ENCODE assay signal across 15 cellular contexts in the genomic region with DNA sequence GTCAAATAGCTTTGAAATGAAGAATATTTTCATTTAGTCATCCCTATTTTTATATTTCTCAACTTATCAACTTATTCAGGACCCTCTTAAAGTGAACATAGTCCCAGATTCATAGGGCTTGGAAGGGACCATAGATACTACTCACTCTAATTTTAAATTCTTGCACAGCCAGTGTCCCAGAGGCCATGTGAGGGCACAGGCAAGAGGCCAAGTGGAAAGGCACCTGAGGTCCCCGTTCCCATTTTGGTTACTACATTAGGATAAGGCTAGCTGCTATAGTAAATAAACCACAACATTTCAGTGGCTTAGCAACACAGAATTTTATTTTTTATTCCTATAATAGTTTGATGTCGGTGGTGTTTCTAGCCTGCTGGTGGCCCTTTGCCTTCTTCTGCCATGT.
DNase-seq lines count a peak whose midpoint lies in the region; ATAC-seq and TF ChIP-seq lines count a peak whose summit lies in the region.
"Had no signal": no experiment of that assay in that cellular context is flagged by ENCODE, and none has a peak within 500 bp of the region (broad histone marks: within the 10 kb centered on the region; RNA-seq: fewer than 3 reads in every experiment).

No MANE protein-coding gene starts in this region.

- 23 to 51% methylated on average over 2 of the region's 2 CpGs for whole genome bisulfite sequencing in gastroesophageal sphincter (ENCODE audit: low coverage in 1 of 2), 2 donors
- 53 to 73% methylated on average over 2 of the region's 2 CpGs for WGBS in heart right ventricle, 2 donors

- ATAC-seq in gastroesophageal sphincter = no peak
- peak; percentile 63 to 95 (median 90) for ATAC-seq in heart right ventricle
- ATAC-seq in gastrocnemius medialis = peak; percentile 78 to 86
- ATAC-seq in HG03354 (IDR thresholded peaks at IDR 0.05; ENCODE audit: poor library complexity, severe bottlenecking, unreplicated experiment) = no peak

- TF ChIP-seq EP300 in gastroesophageal sphincter (IDR thresholded peaks at IDR 0.05) = no peak

- H3K4me1 ChIP-seq in gastroesophageal sphincter (peaks cover 5 to 55% (median 18%) of the 10 kb centered on the region in 3 donors), heart right ventricle (peaks cover 3 to 56% (median 15%) of the 10 kb centered on the region in 9 donors), gastrocnemius medialis (peaks cover 38 to 52% of the 10 kb centered on the region in 2 donors)
- H3K4me1 ChIP-seq: BLaER1 treated with 17β-estradiol and CSF1 and Interleukin-3, amounts not matched to agents 10 nM and 100 nM had no signal

- intact Hi-C loops in heart right ventricle (cut with DNase I) (loop anchor here in 5 of 10 donors (5.0 to 10.0 kb wide), 6 partner anchors 68 to 1659 kb away; no protein-coding TSS in a partner anchor), gastrocnemius medialis (cut with DNase I; ENCODE audit: low total_unique reads) (loop anchor here (2.0 kb wide), 1 partner anchor 103 kb away; no protein-coding TSS in a partner anchor)

- H3K27ac ChIP-seq in gastroesophageal sphincter (peak overlapping the region; percentile 71 to 88 (median 86)), heart right ventricle (peak overlapping the region in 3 of 10 donors; percentile 21 to 57 (median 31)), gastrocnemius medialis (peak overlapping the region; percentile 16 to 79 (median 50))
- H3K27ac ChIP-seq: BLaER1 treated with 17β-estradiol and CSF1 and Interleukin-3, amounts not matched to agents 10 nM and 100 nM had no signal

- no peaks in the 10 kb centered on the region for H3K36me3 ChIP-seq in gastroesophageal sphincter
- no peaks in the 10 kb centered on the region for H3K36me3 ChIP-seq in heart right ventricle
- no peaks in the 10 kb centered on the region for H3K36me3 ChIP-seq in gastrocnemius medialis
- no peaks in the 10 kb centered on the region for H3K36me3 ChIP-seq in MG63
- H3K36me3 ChIP-seq: BLaER1 treated with 17β-estradiol and CSF1 and Interleukin-3, amounts not matched to agents 10 nM and 100 nM had no signal

- no peaks in the 10 kb centered on the region for H3K27me3 ChIP-seq in gastroesophageal sphincter
- H3K27me3 ChIP-seq in heart right ventricle = no peaks in the 10 kb centered on the region
- H3K27me3 ChIP-seq in gastrocnemius medialis = no peaks in the 10 kb centered on the region
- H3K27me3 ChIP-seq in MG63 = no peaks in the 10 kb centered on the region
- H3K27me3 ChIP-seq: BLaER1 treated with 17β-estradiol and CSF1 and Interleukin-3, amounts not matched to agents 10 nM and 100 nM had no signal

- no peak overlapping the region for H3K4me3 ChIP-seq in gastroesophageal sphincter
- H3K4me3 ChIP-seq in heart right ventricle = no peak overlapping the region
- H3K4me3 ChIP-seq in gastrocnemius medialis = no peak overlapping the region
- no peak overlapping the region for H3K4me3 ChIP-seq in MG63
- H3K4me3 ChIP-seq: BLaER1 treated with 17β-estradiol and CSF1 and Interleukin-3, amounts not matched to agents 10 nM and 100 nM had no signal

- TF ChIP-seq POLR2A in gastroesophageal sphincter (IDR thresholded peaks at IDR 0.05) = no peak
- TF ChIP-seq POLR2A in gastrocnemius medialis (IDR thresholded peaks at IDR 0.05) = no peak

- peak; percentile 67 to 70 for DNase-seq in heart right ventricle
- DNase-seq in myocyte (ENCODE audit: low read depth) = peak; percentile 43
- DNase-seq in gastrocnemius medialis = peak; percentile 59 to 73
- no peak for DNase-seq in MG63
- no peak for DNase-seq in LoVo (ENCODE audit: low spot score)
- no peak for DNase-seq in OCI-M2 (lab: John Stamatoyannopoulos, UW; ENCODE audit: unreplicated experiment)
- DNase-seq: ACHN; CD4-positive, CD25-positive, alpha-beta regulatory T cell; DMS53; GF-D8; HCEC 1CT; HFFc6 had no signal

- TF ChIP-seq CTCF in gastroesophageal sphincter (IDR thresholded peaks at IDR 0.05) = no peak
- no peak for TF ChIP-seq CTCF in heart right ventricle (IDR thresholded peaks at IDR 0.05)
- TF ChIP-seq CTCF in gastrocnemius medialis (IDR thresholded peaks at IDR 0.05 in 4 of 5, conservative IDR thresholded peaks at IDR 0.05 in 1 of 5) = no peak

- H3K9me3 ChIP-seq in gastroesophageal sphincter = no peaks in the 10 kb centered on the region
- no peaks in the 10 kb centered on the region for H3K9me3 ChIP-seq in heart right ventricle
- no peaks in the 10 kb centered on the region for H3K9me3 ChIP-seq in gastrocnemius medialis
- no peaks in the 10 kb centered on the region for H3K9me3 ChIP-seq in MG63
- H3K9me3 ChIP-seq: BLaER1 treated with 17β-estradiol and CSF1 and Interleukin-3, amounts not matched to agents 10 nM and 100 nM had no signal

- in situ Hi-C loops in gastrocnemius medialis (cut with MboI; ENCODE audit: low sequenced_read_pairs in 4 of 4) = loop anchor here in 1 of 4 donors (10.0 kb wide), 1 partner anchor 379 kb away; no protein-coding TSS in a partner anchor

Comparison
In these comparisons a context has a peak if more than half of its experiments do, and no peak if none do; other contexts are left out.
1. ATAC-seq: peak in heart right ventricle (8 of 8) and gastrocnemius medialis (2 of 2); none in gastroesophageal sphincter (single experiment) and HG03354 (single experiment).
2. DNase-seq: peak in heart right ventricle (2 of 2), myocyte (single experiment) and gastrocnemius medialis (2 of 2); none in MG63 (single experiment), LoVo (single experiment) and OCI-M2 (single experiment).